8 cellular contexts compared by ENCODE assay signal in the genomic region with DNA sequence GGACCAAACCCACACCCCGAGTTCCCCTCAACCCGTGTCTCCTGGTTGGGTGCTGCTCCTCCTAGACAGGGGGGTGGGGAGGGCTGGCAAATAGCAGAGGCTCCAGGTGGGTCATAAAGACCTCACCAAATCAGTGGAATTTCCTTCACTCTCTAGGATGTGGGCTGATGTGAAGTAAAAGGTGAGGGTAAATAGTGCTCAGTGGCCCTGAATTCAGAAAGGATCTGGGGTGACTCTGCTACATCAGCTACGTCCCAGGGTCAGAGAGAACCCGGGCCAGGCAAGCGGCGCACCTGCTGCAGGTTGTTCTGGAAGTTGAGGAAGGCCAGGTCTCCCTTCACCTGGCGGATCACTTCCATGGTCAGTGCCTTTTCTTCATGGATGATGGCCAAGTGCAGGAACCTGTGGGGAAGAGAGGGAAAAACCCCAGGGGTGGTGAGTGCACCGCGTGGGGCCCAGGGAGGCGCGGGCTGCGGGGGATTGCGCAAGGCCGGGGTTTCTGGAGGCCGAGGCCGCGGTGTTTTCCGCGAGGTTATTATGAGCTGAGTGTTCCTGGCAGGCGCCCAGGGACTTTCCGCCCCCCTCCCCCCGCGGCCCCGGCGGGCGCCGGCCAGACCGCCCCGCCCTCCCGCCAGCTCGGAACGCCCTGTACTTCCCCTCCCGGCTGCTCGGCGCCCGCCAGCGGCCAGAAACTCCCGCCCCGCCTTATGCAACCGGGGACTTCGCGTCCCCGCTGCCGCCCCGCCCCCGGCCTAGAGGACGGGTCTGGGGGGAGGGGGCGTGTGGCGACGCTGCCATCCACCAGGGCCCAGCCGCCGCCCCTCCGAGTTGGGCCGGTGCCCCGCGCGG. TPM values are rescaled to one million over a fixed set of nuclear protein-coding genes. Genes with fewer than 3 reads are reported as not detected.
A peak's percentile ranks its signal among the peaks of the same experiment; 100 is the strongest.
DNase-seq lines count a peak whose midpoint lies in the region; ATAC-seq, FAIRE-seq and TF ChIP-seq lines count a peak whose summit lies in the region.

No MANE protein-coding gene starts in this region.

- H3K4me3 ChIP-seq in WERI-Rb-1 (ENCODE audit: low read depth, low read length): peak overlapping the region; percentile 66
- peak overlapping the region; percentile 89 to 99 for H3K4me3 ChIP-seq in small intestine (ENCODE audit: low read depth in 1 of 2, low read length in 2 of 2)

- H3K36me3 ChIP-seq in WERI-Rb-1 (peaks cover 43% of the 10 kb centered on the region), small intestine (ENCODE audit: control insufficient read depth in 2 of 2, insufficient read depth in 2 of 2, low read length in 2 of 2) (peaks cover 13 to 26% of the 10 kb centered on the region in 2 donors)

- H3K27me3 ChIP-seq in WERI-Rb-1 (ENCODE audit: insufficient read depth, low read depth, severe bottlenecking): no peaks in the 10 kb centered on the region
- H3K27me3 ChIP-seq in small intestine (ENCODE audit: control insufficient read depth in 2 of 2, insufficient read depth in 2 of 2, low read length in 2 of 2): no peaks in the 10 kb centered on the region

- TF ChIP-seq POLR2A in GM18951 (IDR thresholded peaks at IDR 0.05; ENCODE audit: extremely low read depth, insufficient read depth, insufficient read length): peak; percentile 62

- DNase-seq in AG08395 (ENCODE audit: low spot score) (peak; percentile 96), NCI-H2196 treated with DMSO at 0.1 percent for 48 hours (lab: John Stamatoyannopoulos, UW; ENCODE audit: unreplicated experiment) (peak; percentile 95), WERI-Rb-1 (peak; percentile 95), T47D (ENCODE audit: low read depth in 1 of 2, low spot score in 1 of 2) (peak; percentile 87 to 94), iPS-NIHi7 (ENCODE audit: extremely low spot score) (peak; percentile 91), small intestine (peak; percentile 93)

- TF ChIP-seq CTCF in WERI-Rb-1 (IDR thresholded peaks at IDR 0.05; ENCODE audit: low read depth, low read length): no peak

- WGBS in small intestine, 3 donors: 1% methylated on average over 35 to 57 of the region's 57 CpGs

- H3K9me3 ChIP-seq in WERI-Rb-1 (ENCODE audit: severe bottlenecking) (no peaks in the 10 kb centered on the region), small intestine (ENCODE audit: control insufficient read depth, low read depth) (no peaks in the 10 kb centered on the region)

- peak overlapping the region; percentile 98 for H3K27ac ChIP-seq in WERI-Rb-1
- H3K27ac ChIP-seq in small intestine (ENCODE audit: low read depth in 1 of 2, low read length in 1 of 2): peak overlapping the region; percentile 99 to 100

- ATAC-seq in HG03139 (IDR thresholded peaks at IDR 0.05; ENCODE audit: unreplicated experiment): peak; percentile 51

- in situ Hi-C loops in GM18951 (cut with MboI; ENCODE audit: low sequenced_read_pairs, unreplicated experiment) (loop anchor here (10.0 kb wide), 2 partner anchors 109 to 169 kb away; a partner anchor contains a TSS), T47D (cut with HindIII; ENCODE audit: low pct_unique_long_range_greater_than_20kb, low sequenced_read_pairs) (no loop called here)

- FAIRE-seq in small intestine (lab: Jason Lieb, UNC): no peak

- H3K4me1 ChIP-seq in small intestine (ENCODE audit: control insufficient read depth in 2 of 2, insufficient read depth in 1 of 2, low read depth in 1 of 2, low read length in 1 of 2): peaks cover 3 to 8% of the 10 kb centered on the region in 2 donors

RNA-seq across cellular contexts. Expression of a gene that starts 0.9 kb away (rescaled TPM):
- polyA plus RNA-seq in small intestine: 100 to 1,000 TPM; 108 to 173 (median 133) TPM

Comparison
In these comparisons a context has a peak if more than half of its experiments do, and no peak if none do; other contexts are left out.
1. Peak in every context shown above with its lines: DNase-seq, ATAC-seq, H3K4me3 ChIP-seq and H3K27ac ChIP-seq.